Comparison of ENCODE assay signal across 13 cellular contexts in genomic region chr14:68384881-68385280, GRCh38.
DNase-seq lines count a peak whose midpoint lies in the region; ATAC-seq and TF ChIP-seq lines count a peak whose summit lies in the region.
"Had no signal": no experiment of that assay in that cellular context is flagged by ENCODE, and none has a peak within 500 bp of the region (broad histone marks: within the 10 kb centered on the region; RNA-seq: fewer than 3 reads in every experiment).

No MANE protein-coding gene starts in this region.

- WGBS in suprapubic skin, result 75% methylated on average over 9 of the region's 9 CpGs

- TF ChIP-seq CTCF in suprapubic skin (IDR thresholded peaks at IDR 0.05), result no peak

- H3K27me3 ChIP-seq in duodenal mucosa (ENCODE audit: control insufficient read depth in 1 of 2, insufficient read depth in 2 of 2, low read length in 2 of 2), result no peaks in the 10 kb centered on the region
- H3K27me3 ChIP-seq in mucosa of rectum (ENCODE audit: control insufficient read depth in 2 of 2, insufficient read depth in 2 of 2, low read length in 2 of 2), result no peaks in the 10 kb centered on the region
- no peaks in the 10 kb centered on the region for H3K27me3 ChIP-seq in suprapubic skin

- no peak for TF ChIP-seq POLR2A in suprapubic skin (IDR thresholded peaks at IDR 0.05)

- no peak for TF ChIP-seq EP300 in suprapubic skin (IDR thresholded peaks at IDR 0.05)

- H3K4me3 ChIP-seq in duodenal mucosa (ENCODE audit: low read depth in 1 of 2, low read length in 2 of 2) (no peak overlapping the region), mucosa of rectum (ENCODE audit: low read length in 2 of 2) (no peak overlapping the region), suprapubic skin (no peak overlapping the region)

- ATAC-seq in HG03442 (IDR thresholded peaks at IDR 0.05; ENCODE audit: unreplicated experiment), result no peak

- peak; percentile 68 for DNase-seq in NCI-H510A treated with DMSO at 0.1 percent for 48 hours (lab: John Stamatoyannopoulos, UW)
- DNase-seq in suprapubic skin (ENCODE audit: low spot score in 2 of 2), result no peak
- no peak for DNase-seq in activated T-cell treated with anti-CD3 and anti-CD28 coated beads for 4 hours
- DNase-seq in DMS153 (lab: John Stamatoyannopoulos, UW), result no peak
- no peak for DNase-seq in NCI-H1436 (lab: John Stamatoyannopoulos, UW)
- DNase-seq: activated CD4-positive, alpha-beta T cell treated with anti-CD3 and anti-CD28 coated beads, Interleukin-2, amount 50 U/mL, for 48 hours; islet precursor cell; stimulated activated CD4-positive, alpha-beta T cell treated with anti-CD3 and anti-CD28 coated beads, Interleukin-2, amount 100 ng/mL, for 24 hours; stimulated activated naive CD4-positive, alpha-beta T cell; T-helper 1 cell had no signal

- H3K4me1 ChIP-seq in duodenal mucosa (ENCODE audit: control insufficient read depth in 1 of 2, insufficient read depth in 2 of 2, low read length in 2 of 2), result peaks cover 0 to 14% of the 10 kb centered on the region in 2 donors
- H3K4me1 ChIP-seq in mucosa of rectum (ENCODE audit: control insufficient read depth in 2 of 2, insufficient read depth in 2 of 2, low read length in 2 of 2), result peaks cover 4 to 14% of the 10 kb centered on the region in 2 donors
- peaks cover 44% of the 10 kb centered on the region for H3K4me1 ChIP-seq in suprapubic skin

- H3K9me3 ChIP-seq in duodenal mucosa (ENCODE audit: control insufficient read depth in 1 of 2, low read length in 2 of 2) (no peaks in the 10 kb centered on the region), mucosa of rectum (ENCODE audit: control insufficient read depth in 2 of 2, low read length in 2 of 2) (no peaks in the 10 kb centered on the region), suprapubic skin (no peaks in the 10 kb centered on the region)

- H3K27ac ChIP-seq in duodenal mucosa (ENCODE audit: low read depth, low read length) (peak overlapping the region; percentile 53), mucosa of rectum (ENCODE audit: low read depth in 2 of 2, low read length in 2 of 2) (peak overlapping the region; percentile 46 to 72), suprapubic skin (peak overlapping the region; percentile 59)

- peak overlapping the region in 1 of 2 donors; percentile 20 for H3K9ac ChIP-seq in duodenal mucosa (ENCODE audit: low read depth in 1 of 2, low read length in 2 of 2)
- no peak overlapping the region for H3K9ac ChIP-seq in mucosa of rectum (ENCODE audit: low read depth in 1 of 2, low read length in 2 of 2)

- H3K36me3 ChIP-seq in duodenal mucosa (ENCODE audit: control insufficient read depth in 1 of 2, insufficient read depth in 2 of 2, low read length in 2 of 2) (no peaks in the 10 kb centered on the region), mucosa of rectum (ENCODE audit: control insufficient read depth in 2 of 2, insufficient read depth in 2 of 2, low read length in 2 of 2) (no peaks in the 10 kb centered on the region), suprapubic skin (no peaks in the 10 kb centered on the region)
